ENCODE assay signal across 8 cellular contexts in the genomic region with DNA sequence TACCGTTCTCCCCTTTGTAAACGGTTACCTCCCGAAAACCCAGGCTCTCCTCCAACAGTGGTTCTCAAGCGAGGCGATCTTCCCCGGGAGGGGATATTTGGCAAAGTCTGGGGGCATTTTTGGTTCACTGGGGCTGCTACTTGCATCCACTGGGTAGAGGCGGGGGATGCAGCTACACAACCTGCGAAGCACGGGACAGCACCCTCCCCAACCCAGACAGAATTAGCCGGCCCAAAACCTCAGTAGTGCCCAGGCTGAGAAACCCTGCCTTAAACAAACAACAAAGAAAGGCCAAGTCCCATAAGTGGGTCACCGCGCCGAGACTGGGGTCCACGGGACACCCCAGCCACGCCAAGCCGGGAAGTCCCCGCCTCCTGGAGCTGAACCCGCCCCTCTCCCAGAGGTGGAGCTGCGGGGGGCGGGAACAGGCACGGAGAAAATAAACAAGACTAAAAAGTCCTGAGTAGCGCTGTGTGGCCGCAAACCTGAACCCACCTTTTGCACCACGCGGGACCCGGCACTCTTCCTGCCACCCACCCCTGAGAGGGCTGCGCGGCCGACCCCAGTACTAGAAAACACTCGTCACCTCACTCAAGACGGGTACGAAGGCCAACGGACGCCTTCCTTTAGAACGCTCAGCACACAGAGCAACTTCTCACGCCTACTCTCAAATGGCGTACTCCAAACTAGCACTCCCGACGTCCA. TPM values are rescaled to one million over a fixed set of nuclear protein-coding genes. Genes with fewer than 3 reads are reported as not detected.
DNase-seq lines count a peak whose midpoint lies in the region; ATAC-seq, FAIRE-seq and TF ChIP-seq lines count a peak whose summit lies in the region.
"Not testable (repeated sequence)": the region's sequence is repeated elsewhere in the genome, so short reads cannot be mapped to it uniquely, and the experiment has no call there.

No MANE protein-coding gene starts in this region.

- not testable (repeated sequence) for H3K27me3 ChIP-seq in HUES64 (ENCODE audit: insufficient read depth, low read length); bronchial epithelial cell (ENCODE audit: control insufficient read depth, insufficient read depth, low read length); iPS DF 6.9 (ENCODE audit: control insufficient read depth, insufficient read depth, low read length); parathyroid adenoma (ENCODE audit: control insufficient read depth, insufficient read depth, low read length); upper lobe of right lung

- not testable (repeated sequence) for H3K36me3 ChIP-seq in HUES64 (ENCODE audit: insufficient read depth, low read length); bronchial epithelial cell (ENCODE audit: control insufficient read depth, insufficient read depth, low read length); iPS DF 6.9 (ENCODE audit: control insufficient read depth, insufficient read depth, low read length); parathyroid adenoma (ENCODE audit: control insufficient read depth, insufficient read depth, low read length); upper lobe of right lung

- not testable (repeated sequence) for H3K9me3 ChIP-seq in HUES64 (ENCODE audit: insufficient read depth, low read depth, low read length); iPS DF 6.9 (ENCODE audit: control insufficient read depth, insufficient read depth, low read length); parathyroid adenoma (ENCODE audit: control insufficient read depth, low read length); upper lobe of right lung

- H3K79me2 ChIP-seq in parathyroid adenoma, result not testable (repeated sequence)

- peak overlapping the region; percentile 70 for H2AFZ ChIP-seq in parathyroid adenoma

- H3K4me1 Mint-ChIP-seq in HFFc6 (ENCODE audit: low read depth), result peaks cover 26% of the 10 kb centered on the region

- not testable (repeated sequence) for H3K27me3 Mint-ChIP-seq in HFFc6 (ENCODE audit: insufficient read depth)

- not testable (repeated sequence) for H3K27ac Mint-ChIP-seq in HFFc6

- peak overlapping the region; percentile 47; the same call in 1 of the 2 replicates for H3K9ac ChIP-seq in HUES64 (ENCODE audit: low read depth, low read length)
- not testable (repeated sequence) for H3K9ac ChIP-seq in parathyroid adenoma

- H3K27ac ChIP-seq in HUES64 (ENCODE audit: low read depth, low read length), result peak overlapping the region; percentile 80; the same call in 1 of the 2 replicates
- H3K27ac ChIP-seq in iPS DF 6.9 (ENCODE audit: low read length), result not testable (repeated sequence)
- peak overlapping the region; percentile 88 for H3K27ac ChIP-seq in parathyroid adenoma
- H3K27ac ChIP-seq in upper lobe of right lung, result peak overlapping the region; percentile 95

- not testable (repeated sequence) for TF ChIP-seq CTCF in HFFc6 (IDR thresholded peaks at IDR 0.05); bronchial epithelial cell (IDR thresholded peaks at IDR 0.05; ENCODE audit: insufficient read depth, low read length, severe bottlenecking); parathyroid adenoma (IDR thresholded peaks at IDR 0.05); upper lobe of right lung (IDR thresholded peaks at IDR 0.05)

- peak overlapping the region; percentile 95 for H3K4me3 Mint-ChIP-seq in HFFc6

- WGBS in HUES64, result under 1% methylated on average over 13 of the region's 39 CpGs
- no CpG with 5 or more reads among the region's 39 CpGs for WGBS in iPS DF 6.9 (ENCODE audit: insufficient coverage, insufficient read length)

- not testable (repeated sequence) for DNase-seq in HFFc6; bronchial epithelial cell (ENCODE audit: low read depth); iPS DF 6.9 (ENCODE audit: low read depth, low spot score); upper lobe of right lung
- peak; percentile 16 for DNase-seq in activated CD4-positive, alpha-beta T cell treated with anti-CD3 and anti-CD28 coated beads for 48 hours

- peak overlapping the region; percentile 95 for H3K4me3 ChIP-seq in HUES64 (ENCODE audit: low read length)
- peak overlapping the region; percentile 92 for H3K4me3 ChIP-seq in bronchial epithelial cell (ENCODE audit: low read depth, low read length)
- peak overlapping the region; percentile 67; the same call in 1 of the 2 replicates for H3K4me3 ChIP-seq in iPS DF 6.9 (ENCODE audit: low read length)
- peak overlapping the region; percentile 93 for H3K4me3 ChIP-seq in parathyroid adenoma (ENCODE audit: low read depth, low read length)
- peak overlapping the region; percentile 85 for H3K4me3 ChIP-seq in upper lobe of right lung

- not testable (repeated sequence) for H3K9me3 Mint-ChIP-seq in HFFc6

- not testable (repeated sequence) for FAIRE-seq in bronchial epithelial cell (lab: Jason Lieb, UNC)

- peak overlapping the region; percentile 44 for H3K4me2 ChIP-seq in parathyroid adenoma (ENCODE audit: low read length)

- ATAC-seq in GM18519 (IDR thresholded peaks at IDR 0.05; ENCODE audit: low FRiP score, unreplicated experiment) (peak; percentile 8), upper lobe of right lung (peak; percentile 78)

- H3K36me3 Mint-ChIP-seq in HFFc6 (ENCODE audit: low read depth), result peaks cover 46% of the 10 kb centered on the region

- not testable (repeated sequence) for H3K4me1 ChIP-seq in HUES64 (ENCODE audit: insufficient read depth, low read length); iPS DF 6.9 (ENCODE audit: control insufficient read depth, insufficient read depth, low read length); parathyroid adenoma
- H3K4me1 ChIP-seq in upper lobe of right lung, result peaks cover 22% of the 10 kb centered on the region

- intact Hi-C loops in upper lobe of right lung (cut with DNase I), result not testable (repeated sequence)

RNA-seq across cellular contexts. Expression of a gene that starts 0.5 kb away (rescaled TPM):
- 100 to 1,000 TPM; 166 to 270 (median 254) TPM for total RNA-seq in HFFc6 (2021; fragmentation: NEBNext Ultra II Directional; extraction: Animal tissue kit (Norgen Biotek cat#: 25700))
- polyA plus RNA-seq in HUES64 (2013, experiment 1 of 2), result 73.6 TPM
- 81.1 TPM for polyA plus RNA-seq in HUES64 (2013, experiment 2 of 2)
- 105 and 138 TPM in 2 replicates for total RNA-seq in bronchial epithelial cell
- total RNA-seq in upper lobe of right lung, result 109 TPM
